ENCODE assay signal across 10 cellular contexts in genomic region chr17:3512512-3513171, GRCh38. TPM values are rescaled to one million over a fixed set of nuclear protein-coding genes. Genes with fewer than 3 reads are reported as not detected.
DNase-seq lines count a peak whose midpoint lies in the region; ATAC-seq, FAIRE-seq and TF ChIP-seq lines count a peak whose summit lies in the region.
"Had no signal": no experiment of that assay in that cellular context is flagged by ENCODE, and none has a peak within 500 bp of the region (broad histone marks: within the 10 kb centered on the region; RNA-seq: fewer than 3 reads in every experiment).

No MANE protein-coding gene starts in this region.

- no peak for TF ChIP-seq CTCF in upper lobe of left lung (IDR thresholded peaks at IDR 0.05)

- peak overlapping the region; percentile 14 to 76 (median 52) for H3K27ac ChIP-seq in upper lobe of left lung

- H3K27me3 ChIP-seq in adipocyte (replicated peaks; ENCODE audit: control insufficient read depth, insufficient read depth, low read length) (no peaks in the 10 kb centered on the region), upper lobe of left lung (no peaks in the 10 kb centered on the region)

- 61 to 70% methylated on average over 17 to 20 of the region's 20 CpGs for WGBS in upper lobe of left lung, 2 donors

- H3K4me3 ChIP-seq in adipocyte (ENCODE audit: low read length) = peak overlapping the region; percentile 42
- H3K4me3 ChIP-seq in upper lobe of left lung = no peak overlapping the region

- peaks cover 28% of the 10 kb centered on the region for H3K4me1 ChIP-seq in adipocyte (ENCODE audit: control insufficient read depth, insufficient read depth, low read length)
- no peaks in the 10 kb centered on the region for H3K4me1 ChIP-seq in upper lobe of left lung

- peak; percentile 57 for FAIRE-seq in frontal cortex (lab: Jason Lieb, UNC)

- TF ChIP-seq EP300 in upper lobe of left lung (IDR thresholded peaks at IDR 0.05) = no peak

- DNase-seq in adipocyte (ENCODE audit: low read depth) (peak; percentile 52), frontal cortex (ENCODE audit: low spot score in 2 of 2) (peak in 1 of 2 donors; percentile 47), myocyte (ENCODE audit: low read depth) (peak; percentile 73), upper lobe of left lung (peak in 1 of 2 donors; percentile 65), NCI-H526 treated with DMSO at 0.1 percent for 48 hours (lab: John Stamatoyannopoulos, UW) (no peak), hepatic stellate cell (ENCODE audit: low spot score) (no peak)
- no peak for DNase-seq in activated CD8-positive, alpha-beta memory T cell treated with anti-CD3 and anti-CD28 coated beads for 24 hours
- DNase-seq: activated CD4-positive, alpha-beta T cell treated with anti-CD3 and anti-CD28 coated beads, Interleukin-2, amount 50 U/mL, for 1 hour had no signal

- H3K36me3 ChIP-seq in adipocyte (ENCODE audit: control insufficient read depth, insufficient read depth, low read length, severe bottlenecking) = peaks cover 6% of the 10 kb centered on the region
- H3K36me3 ChIP-seq in upper lobe of left lung = no peaks in the 10 kb centered on the region

- TF ChIP-seq POLR2A in upper lobe of left lung (IDR thresholded peaks at IDR 0.05) = no peak

- H3K9me3 ChIP-seq in adipocyte (ENCODE audit: control insufficient read depth, low read length) = no peaks in the 10 kb centered on the region
- no peaks in the 10 kb centered on the region for H3K9me3 ChIP-seq in upper lobe of left lung

- peak overlapping the region; percentile 82 for H3K9ac ChIP-seq in adipocyte (ENCODE audit: low read length)

- ATAC-seq in upper lobe of left lung (ENCODE audit: low FRiP score in 2 of 2) = peak in 1 of 2 donors; percentile 90
- ATAC-seq: esophagus mucosa had no signal

RNA-seq across cellular contexts. Expression of gene ASPA, which starts 36.8 kb away (rescaled TPM):
- total RNA-seq in frontal cortex = 0.41 TPM
- total RNA-seq in myocyte = 0.03 and 0.05 TPM in 2 replicates
- polyA plus RNA-seq in myocyte (2012) = 0.10 TPM
- 1 to 10 TPM in 3 of 6 donors, under 1 TPM in 3; 0.76 to 7.6 (median 1.2) TPM for total RNA-seq in upper lobe of left lung
- total RNA-seq: NCI-H460 had no signal

RNA-seq across cellular contexts. Expression of gene SPATA22, which starts 41.0 kb away (rescaled TPM):
- 3.7 TPM for total RNA-seq in frontal cortex
- not detected in 2 replicates for total RNA-seq in myocyte
- polyA plus RNA-seq in myocyte (2012) = not detected
- 1 to 10 TPM in 1 of 6 donors, under 1 TPM in 1, not detected in 4; 0.20 to 2.1 TPM for total RNA-seq in upper lobe of left lung
- total RNA-seq: esophagus mucosa, NCI-H460 had no signal

RNA-seq across cellular contexts. Expression of gene TRPV3, which starts 45.0 kb away (rescaled TPM):
- 0.82 TPM for total RNA-seq in frontal cortex
- total RNA-seq in myocyte = 0.08 and 0.26 TPM in 2 replicates
- polyA plus RNA-seq in myocyte (2012) = 0.16 TPM
- under 1 TPM; under 0.01 to 0.84 (median 0.28) TPM for total RNA-seq in upper lobe of left lung

Comparison
In these comparisons a context has a peak if more than half of its experiments do, and no peak if none do; other contexts are left out.
1. DNase-seq: peak in adipocyte (single experiment) and myocyte (single experiment); none in activated CD8-positive, alpha-beta memory T cell treated with anti-CD3 and anti-CD28 coated beads for 24 hours (single experiment), NCI-H526 treated with DMSO at 0.1 percent for 48 hours (single experiment) and hepatic stellate cell (single experiment).